28 cellular contexts compared by ENCODE assay signal in the genomic region with DNA sequence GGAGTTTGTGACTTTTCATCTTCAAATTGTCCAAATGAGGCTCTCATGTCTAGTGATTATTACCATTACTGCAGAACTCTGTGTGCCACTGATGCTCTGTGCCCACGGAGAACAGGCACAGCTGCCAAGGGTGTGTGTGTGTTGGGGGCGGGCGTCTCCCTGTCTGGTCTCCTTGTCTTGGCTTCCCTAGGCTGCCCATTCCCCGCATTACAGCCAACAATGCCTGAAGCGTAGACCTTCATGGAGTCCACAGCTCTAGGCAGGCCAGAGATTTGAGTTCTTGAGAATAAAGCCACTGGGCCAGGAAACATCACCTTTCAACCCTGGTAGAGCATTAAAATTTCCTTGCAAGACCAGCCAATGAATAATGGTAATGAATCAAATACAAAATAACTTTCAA. TPM values are rescaled to one million over a fixed set of nuclear protein-coding genes. Genes with fewer than 3 reads are reported as not detected.
"Had no signal": no experiment of that assay in that cellular context is flagged by ENCODE, and none has a peak within 500 bp of the region (broad histone marks: within the 10 kb centered on the region; RNA-seq: fewer than 3 reads in every experiment).

No MANE protein-coding gene starts in this region.

- H3K4me3 Mint-ChIP-seq: endodermal cell; naive thymus-derived CD8-positive, alpha-beta T cell; stimulated activated naive B cell treated with anti-CD40 and anti-IgM and Interleukin-4, amounts not matched to agents 10 μg/mL and 1 μg/mL and 100 μg/mL, for 72 hours; stimulated activated naive CD8-positive, alpha-beta T cell treated with anti-CD3 and anti-CD28 coated beads, Interleukin-15, amount 100 ng/mL, for 72 hours had no signal

- H3K4me1 Mint-ChIP-seq: naive thymus-derived CD8-positive, alpha-beta T cell; stimulated activated naive CD8-positive, alpha-beta T cell treated with anti-CD3 and anti-CD28 coated beads, Interleukin-15, amount 100 ng/mL, for 72 hours had no signal

- DNase-seq: effector CD4-positive, alpha-beta T cell; endodermal cell; foreskin melanocyte; mammary epithelial cell; mucosa of descending colon; naive thymus-derived CD8-positive, alpha-beta T cell; psoas muscle; retina; right lobe of liver; stimulated activated CD4-positive, alpha-beta T cell treated with anti-CD3 and anti-CD28 coated beads, Interleukin-2, amount 100 ng/mL, for 24 hours; stimulated activated CD4-positive, alpha-beta T cell treated with anti-CD3 and anti-CD28 coated beads, Interleukin-4, amount 100 ng/mL, for 4 hours; stimulated activated naive B cell treated with anti-CD40 and anti-IgM and Interleukin-4, amounts not matched to agents 10 μg/mL and 1 μg/mL and 100 μg/mL, for 72 hours; stimulated activated naive CD8-positive, alpha-beta T cell treated with anti-CD3 and anti-CD28 coated beads, Interleukin-15, amount 100 ng/mL, for 72 hours; testis; transverse colon had no signal

- H3K4me1 ChIP-seq: psoas muscle, right lobe of liver, testis, transverse colon had no signal

- H3K36me3 Mint-ChIP-seq: naive thymus-derived CD8-positive, alpha-beta T cell had no signal

- H3K27ac Mint-ChIP-seq: stimulated activated naive B cell treated with anti-CD40 and anti-IgM and Interleukin-4, amounts not matched to agents 10 μg/mL and 1 μg/mL and 100 μg/mL, for 72 hours; stimulated activated naive CD8-positive, alpha-beta T cell treated with anti-CD3 and anti-CD28 coated beads, Interleukin-15, amount 100 ng/mL, for 72 hours had no signal

- H3K36me3 ChIP-seq: neutrophil had no signal

- H3K9me3 Mint-ChIP-seq: endodermal cell; naive thymus-derived CD8-positive, alpha-beta T cell; stimulated activated naive B cell treated with anti-CD40 and anti-IgM and Interleukin-4, amounts not matched to agents 10 μg/mL and 1 μg/mL and 100 μg/mL, for 72 hours; stimulated activated naive CD8-positive, alpha-beta T cell treated with anti-CD3 and anti-CD28 coated beads, Interleukin-15, amount 100 ng/mL, for 72 hours had no signal

- H3K9me3 ChIP-seq: mucosa of descending colon, neutrophil, psoas muscle, right lobe of liver, testis, transverse colon had no signal

- H3K27ac ChIP-seq: coronary artery, neutrophil, psoas muscle, right lobe of liver, testis, transverse colon had no signal

- H3K27me3 Mint-ChIP-seq: naive thymus-derived CD8-positive, alpha-beta T cell; stimulated activated naive B cell treated with anti-CD40 and anti-IgM and Interleukin-4, amounts not matched to agents 10 μg/mL and 1 μg/mL and 100 μg/mL, for 72 hours; stimulated activated naive CD8-positive, alpha-beta T cell treated with anti-CD3 and anti-CD28 coated beads, Interleukin-15, amount 100 ng/mL, for 72 hours had no signal

- FAIRE-seq: endothelial cell of umbilical vein, islet of Langerhans had no signal

- ATAC-seq: mucosa of descending colon; naive thymus-derived CD8-positive, alpha-beta T cell; psoas muscle; right lobe of liver; stimulated activated naive B cell treated with anti-CD40 and anti-IgM and Interleukin-4, amounts not matched to agents 10 μg/mL and 1 μg/mL and 100 μg/mL, for 72 hours; stimulated activated naive CD8-positive, alpha-beta T cell treated with anti-CD3 and anti-CD28 coated beads, Interleukin-15, amount 100 ng/mL, for 72 hours had no signal

- H3K27me3 ChIP-seq: hepatocyte, neutrophil, right lobe of liver, testis, transverse colon had no signal

- H3K4me3 ChIP-seq: coronary artery, hepatocyte, mucosa of descending colon, psoas muscle, right lobe of liver, testis, transverse colon had no signal

RNA-seq across cellular contexts. Expression of a gene that starts 59.0 kb away (rescaled TPM):
- total RNA-seq: dermis microvascular lymphatic vessel endothelial cell; endodermal cell; endothelial cell of umbilical vein; hepatocyte; lower leg skin; mammary epithelial cell; mucosa of descending colon; naive thymus-derived CD8-positive, alpha-beta T cell; osteoblast; psoas muscle; right lobe of liver; skeletal muscle tissue; subcutaneous adipose tissue; transverse colon; ureter had no signal
- polyA plus RNA-seq: endothelial cell of umbilical vein; esophagus; mammary epithelial cell; naive thymus-derived CD8-positive, alpha-beta T cell; neural cell had no signal
